Comparison of ENCODE assay signal across 1 cellular context in the genomic region with DNA sequence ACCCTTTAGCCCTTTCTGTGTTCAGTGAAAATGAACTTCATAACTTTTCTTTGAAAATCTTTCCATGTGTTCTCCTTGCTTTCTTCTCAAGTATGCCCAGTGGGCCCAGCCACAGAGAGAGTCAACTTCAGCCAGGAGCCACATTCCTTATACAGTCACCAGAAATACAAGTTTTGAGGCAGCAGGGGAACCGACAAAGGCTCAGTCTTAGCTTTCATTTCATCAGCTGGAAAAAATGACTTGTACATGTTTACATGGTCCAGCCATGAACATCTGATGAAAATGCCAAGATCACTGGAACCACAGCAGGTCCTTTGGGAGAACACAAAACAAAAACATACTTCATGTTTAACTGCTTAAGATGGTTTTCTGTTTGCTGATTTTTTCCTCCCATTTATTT.
TF ChIP-seq lines count a peak whose summit lies in the region.

No MANE protein-coding gene starts in this region.

TF ChIP-seq in IMR-90, 13 proteins besides CTCF, POLR2A, EP300 and RAD21 (continued from another document):
- no peak for TF ChIP-seq ELK1 (IDR thresholded peaks at IDR 0.05; ENCODE audit: borderline replicate concordance, low read depth, low read length)
TF ChIP-seq in IMR-90: peak in this region for 0.
